Comparison of ENCODE assay signal across 8 cellular contexts in genomic region chrX:2497961-2498780, GRCh38. TPM values are rescaled to one million over a fixed set of nuclear protein-coding genes. Genes with fewer than 3 reads are reported as not detected.
A peak's percentile ranks its signal among the peaks of the same experiment; 100 is the strongest.
DNase-seq lines count a peak whose midpoint lies in the region; ATAC-seq, FAIRE-seq and TF ChIP-seq lines count a peak whose summit lies in the region.

No MANE protein-coding gene starts in this region.

- peaks cover 23% of the 10 kb centered on the region for H3K4me1 ChIP-seq in astrocyte (ENCODE audit: insufficient read depth, low read length)

- H3K27me3 ChIP-seq in astrocyte (ENCODE audit: insufficient read depth, low read length): no peaks in the 10 kb centered on the region

- peak overlapping the region; percentile 87 for H3K4me3 Mint-ChIP-seq in astrocyte (ENCODE audit: unreplicated experiment)
- no peak overlapping the region for H3K4me3 Mint-ChIP-seq in stimulated activated memory B cell treated with anti-CD40 and anti-IgM and Interleukin-4, amounts not matched to agents 10 μg/mL and 1 μg/mL and 100 μg/mL, for 72 hours

- peaks cover 34% of the 10 kb centered on the region for H4K20me1 ChIP-seq in astrocyte (ENCODE audit: insufficient read depth, low read length)

- H3K9ac ChIP-seq in astrocyte (ENCODE audit: low read length): peak overlapping the region; percentile 91

- peaks cover 20% of the 10 kb centered on the region for H3K4me1 Mint-ChIP-seq in astrocyte (ENCODE audit: low read depth, unreplicated experiment)
- H3K4me1 Mint-ChIP-seq in stimulated activated memory B cell treated with anti-CD40 and anti-IgM and Interleukin-4, amounts not matched to agents 10 μg/mL and 1 μg/mL and 100 μg/mL, for 72 hours: peaks cover 41% of the 10 kb centered on the region

- peak overlapping the region; percentile 28 for H2AFZ ChIP-seq in astrocyte (ENCODE audit: low read depth, low read length)

- peaks cover 2% of the 10 kb centered on the region for H3K36me3 Mint-ChIP-seq in astrocyte (ENCODE audit: low read depth, unreplicated experiment)
- H3K36me3 Mint-ChIP-seq in stimulated activated memory B cell treated with anti-CD40 and anti-IgM and Interleukin-4, amounts not matched to agents 10 μg/mL and 1 μg/mL and 100 μg/mL, for 72 hours: no peaks in the 10 kb centered on the region

- no peaks in the 10 kb centered on the region for H3K9me3 Mint-ChIP-seq in astrocyte (ENCODE audit: unreplicated experiment)
- no peaks in the 10 kb centered on the region for H3K9me3 Mint-ChIP-seq in stimulated activated memory B cell treated with anti-CD40 and anti-IgM and Interleukin-4, amounts not matched to agents 10 μg/mL and 1 μg/mL and 100 μg/mL, for 72 hours

- TF ChIP-seq CTCF in HFF-Myc (IDR thresholded peaks at IDR 0.05; ENCODE audit: low read depth, low read length, missing control alignments): no peak
- TF ChIP-seq CTCF in astrocyte (IDR thresholded peaks at IDR 0.05; ENCODE audit: insufficient read depth, low read depth, low read length): no peak
- no peak for TF ChIP-seq CTCF in omental fat pad (IDR thresholded peaks at IDR 0.05)

- peak overlapping the region; percentile 84 for H3K27ac Mint-ChIP-seq in astrocyte (ENCODE audit: unreplicated experiment)
- peak overlapping the region; percentile 78 for H3K27ac Mint-ChIP-seq in stimulated activated memory B cell treated with anti-CD40 and anti-IgM and Interleukin-4, amounts not matched to agents 10 μg/mL and 1 μg/mL and 100 μg/mL, for 72 hours

- H3K9me3 ChIP-seq in astrocyte (ENCODE audit: insufficient read depth, low read depth, low read length) (no peaks in the 10 kb centered on the region), iPS-18c (ENCODE audit: control insufficient read depth, insufficient read depth, low read length) (no peaks in the 10 kb centered on the region)

- H3K4me2 ChIP-seq in astrocyte (ENCODE audit: low read length): peak overlapping the region; percentile 87

- no peaks in the 10 kb centered on the region for H3K27me3 Mint-ChIP-seq in astrocyte (ENCODE audit: low read depth, unreplicated experiment)
- H3K27me3 Mint-ChIP-seq in stimulated activated memory B cell treated with anti-CD40 and anti-IgM and Interleukin-4, amounts not matched to agents 10 μg/mL and 1 μg/mL and 100 μg/mL, for 72 hours: no peaks in the 10 kb centered on the region

- no peaks in the 10 kb centered on the region for H3K36me3 ChIP-seq in astrocyte (ENCODE audit: insufficient read depth, low read length)

- DNase-seq in HFF-Myc (ENCODE audit: extremely low read depth, low read depth): no peak
- DNase-seq in astrocyte (ENCODE audit: low read depth): peak; percentile 81
- no peak for DNase-seq in omental fat pad (ENCODE audit: low spot score)
- DNase-seq in retina: no peak
- no peak for DNase-seq in ureter (ENCODE audit: low spot score)

- peaks cover 69% of the 10 kb centered on the region for H3K79me2 ChIP-seq in astrocyte (ENCODE audit: insufficient read depth, low read length)

- peak overlapping the region; percentile 80 for H3K27ac ChIP-seq in astrocyte (ENCODE audit: low read depth, low read length)

- no peak for ATAC-seq in stimulated activated memory B cell treated with anti-CD40 and anti-IgM and Interleukin-4, amounts not matched to agents 10 μg/mL and 1 μg/mL and 100 μg/mL, for 72 hours
- ATAC-seq in omental fat pad (ENCODE audit: low FRiP score) (no peak), GM18907 (IDR thresholded peaks at IDR 0.05; ENCODE audit: unreplicated experiment) (no peak)

- peak; percentile 17 for FAIRE-seq in astrocyte (lab: Jason Lieb, UNC)

- peak overlapping the region; percentile 66 for H3K4me3 ChIP-seq in HFF-Myc (replicated peaks; ENCODE audit: low read depth, low read length)
- peak overlapping the region; percentile 78 for H3K4me3 ChIP-seq in astrocyte (ENCODE audit: insufficient read depth, low read depth, low read length)
- peak overlapping the region; percentile 79 for H3K4me3 ChIP-seq in iPS-18c (ENCODE audit: insufficient read depth, low read depth, low read length)

RNA-seq across cellular contexts. Expression of gene DHRSX, which starts 2.6 kb away (rescaled TPM):
- 28.4 and 30.4 TPM in 2 replicates for total RNA-seq in astrocyte
- total RNA-seq in omental fat pad: 10 to 100 TPM; 18.6 to 34.2 (median 21.4) TPM
- total RNA-seq in ureter: 18.5 TPM

RNA-seq across cellular contexts. Expression of gene ZBED1, which starts 2.6 kb away (rescaled TPM):
- 19.9 and 21.3 TPM in 2 replicates for total RNA-seq in astrocyte
- total RNA-seq in omental fat pad: 10 to 100 TPM; 28.3 to 46.5 (median 34.2) TPM
- 21.5 TPM for total RNA-seq in ureter
